ENCODE assay signal across 13 cellular contexts in genomic region chr1:168148916-168149315, GRCh38. TPM values are rescaled to one million over a fixed set of nuclear protein-coding genes. Genes with fewer than 3 reads are reported as not detected.
DNase-seq lines count a peak whose midpoint lies in the region; ATAC-seq and TF ChIP-seq lines count a peak whose summit lies in the region.
"Had no signal": no experiment of that assay in that cellular context is flagged by ENCODE, and none has a peak within 500 bp of the region (broad histone marks: within the 10 kb centered on the region; RNA-seq: fewer than 3 reads in every experiment).

No MANE protein-coding gene starts in this region.

- no peaks in the 10 kb centered on the region for H3K27me3 ChIP-seq in gastrocnemius medialis
- H3K27me3 ChIP-seq: dorsolateral prefrontal cortex had no signal

- DNase-seq in GM13977 (ENCODE audit: low spot score) (peak; percentile 68), fibroblast of peridontal ligament (ENCODE audit: extremely low read depth) (peak; percentile 67), WTC11 (ENCODE audit: low spot score) (no peak), foreskin melanocyte (no peak), gastrocnemius medialis (no peak)
- DNase-seq: dorsolateral prefrontal cortex, HCEC 1CT, posterior cingulate gyrus, SK-N-SH had no signal

- CTCF ChIA-PET in WTC11 (lab: Charles Lee): no interaction called here

- no peaks in the 10 kb centered on the region for H3K27me3 Mint-ChIP-seq in WTC11 (ENCODE audit: low read depth)

- TF ChIP-seq CTCF in GM13977 (IDR thresholded peaks at IDR 0.05; ENCODE audit: extremely low read depth, insufficient read depth, missing control alignments) (no peak), WTC11 (IDR thresholded peaks at IDR 0.05) (no peak), gastrocnemius medialis (IDR thresholded peaks at IDR 0.05 in 4 of 5, conservative IDR thresholded peaks at IDR 0.05 in 1 of 5) (no peak)

- no peak overlapping the region for H3K27ac Mint-ChIP-seq in WTC11
- H3K27ac Mint-ChIP-seq: activated T-helper 2 cell treated with anti-CD3 and anti-CD28 coated beads, Interferon-gamma antibody, Interleukin-2, Interleukin-4, amounts not matched to agents 10 μg/mL and 5 μg/mL and 100 μg/mL, durations not matched to agents 14 hours and 24 hours and 36 hours had no signal

- H3K4me1 Mint-ChIP-seq in WTC11: peaks cover 17% of the 10 kb centered on the region

- in situ Hi-C loops in GM13977 (cut with MboI; ENCODE audit: low pct_unique_long_range_greater_than_20kb, low sequenced_read_pairs, unreplicated experiment): no loop called here
- in situ Hi-C loops in gastrocnemius medialis (cut with MboI; ENCODE audit: low sequenced_read_pairs in 4 of 4): no loop called here

- H3K9me3 Mint-ChIP-seq in WTC11: no peaks in the 10 kb centered on the region
- H3K9me3 Mint-ChIP-seq: activated T-helper 2 cell treated with anti-CD3 and anti-CD28 coated beads, Interferon-gamma antibody, Interleukin-2, Interleukin-4, amounts not matched to agents 10 μg/mL and 5 μg/mL and 100 μg/mL, durations not matched to agents 14 hours and 24 hours and 36 hours had no signal

- TF ChIP-seq POLR2A in gastrocnemius medialis (IDR thresholded peaks at IDR 0.05): no peak

- no peak overlapping the region for H3K4me3 ChIP-seq in gastrocnemius medialis
- H3K4me3 ChIP-seq: dorsolateral prefrontal cortex had no signal

- no peaks in the 10 kb centered on the region for H3K36me3 ChIP-seq in gastrocnemius medialis

- H3K9me3 ChIP-seq in gastrocnemius medialis: no peaks in the 10 kb centered on the region
- H3K9me3 ChIP-seq: SK-N-SH had no signal

- no peaks in the 10 kb centered on the region for H3K36me3 Mint-ChIP-seq in WTC11

- intact Hi-C loops in gastrocnemius medialis (cut with DNase I; ENCODE audit: low total_unique reads): no loop called here

- no peaks in the 10 kb centered on the region for H3K4me1 ChIP-seq in gastrocnemius medialis

- POLR2A ChIA-PET in WTC11 (lab: Charles Lee): no interaction called here

- peak; percentile 60 for ATAC-seq in GM19468 (IDR thresholded peaks at IDR 0.05; ENCODE audit: extremely low read depth, unreplicated experiment)
- ATAC-seq in HG03354 (IDR thresholded peaks at IDR 0.05; ENCODE audit: poor library complexity, severe bottlenecking, unreplicated experiment): peak; percentile 75
- ATAC-seq in WTC11: no peak
- ATAC-seq in HG02970 (IDR thresholded peaks at IDR 0.05; ENCODE audit: low FRiP score, unreplicated experiment): no peak
- no peak for ATAC-seq in gastrocnemius medialis

- no peak overlapping the region for H3K27ac ChIP-seq in gastrocnemius medialis
- H3K27ac ChIP-seq: dorsolateral prefrontal cortex had no signal

- H3K4me3 Mint-ChIP-seq in WTC11: no peak overlapping the region

TF ChIP-seq in WTC11, 78 proteins besides CTCF, POLR2A, EP300 and RAD21:
- TF ChIP-seq OVOL2 (CRISPR knock-in tag; IDR thresholded peaks at IDR 0.05; ENCODE audit: borderline replicate concordance): no peak
- no peak for TF ChIP-seq RELA (CRISPR knock-in tag; IDR thresholded peaks at IDR 0.05; ENCODE audit: borderline replicate concordance)
- TF ChIP-seq CDX4 (CRISPR knock-in tag; IDR thresholded peaks at IDR 0.05; ENCODE audit: borderline replicate concordance): no peak
- no peak for TF ChIP-seq ZNF121 (CRISPR knock-in tag; IDR thresholded peaks at IDR 0.05)
- TF ChIP-seq SMAD3 (CRISPR knock-in tag; IDR thresholded peaks at IDR 0.05; ENCODE audit: borderline replicate concordance): no peak

RNA-seq across cellular contexts. Expression of gene GPR161, which starts 12.2 kb away (rescaled TPM):
- total RNA-seq in WTC11 (2021): 11.0 to 11.6 TPM (median 11.2 TPM) in 3 replicates
- total RNA-seq in gastrocnemius medialis: 1 to 10 TPM in 1 of 4 donors, under 1 TPM in 3; 0.31 to 1.0 (median 0.86) TPM

RNA-seq across cellular contexts. Expression of gene TIPRL, which starts 29.8 kb away (rescaled TPM):
- total RNA-seq in WTC11 (2021) (25.3 to 25.8 TPM (median 25.4 TPM) in 3 replicates), gastrocnemius medialis (10 to 100 TPM; 23.2 to 35.1 (median 27.1) TPM)

Comparison
In these comparisons a context has a peak if more than half of its experiments do, and no peak if none do; other contexts are left out.
1. DNase-seq: peak in GM13977 (single experiment) and fibroblast of peridontal ligament (single experiment); none in WTC11 (single experiment), foreskin melanocyte (single experiment) and gastrocnemius medialis (0 of 2).
2. ATAC-seq: peak in GM19468 (single experiment) and HG03354 (single experiment); none in WTC11 (single experiment), HG02970 (single experiment) and gastrocnemius medialis (0 of 2).